Comparison of ENCODE assay signal across 18 cellular contexts in genomic region chr6:147040521-147040920, GRCh38.
"Had no signal": no experiment of that assay in that cellular context is flagged by ENCODE, and none has a peak within 500 bp of the region (broad histone marks: within the 10 kb centered on the region; RNA-seq: fewer than 3 reads in every experiment).

No MANE protein-coding gene starts in this region.

- H3K4me3 Mint-ChIP-seq: activated CD4-positive, alpha-beta memory T cell treated with anti-CD3 and anti-CD28 coated beads, Interleukin-2, amount 10 ng/mL, durations not matched to agents 7 days and 5 days; activated CD4-positive, alpha-beta T cell treated with anti-CD3 and anti-CD28 coated beads, Interleukin-2, amount 10 ng/mL, durations not matched to agents 24 days and 14 days; activated naive CD4-positive, alpha-beta T cell treated with anti-CD3 and anti-CD28 coated beads, Interleukin-2, amount 50 U/mL, for 24 hours; central memory CD8-positive, alpha-beta T cell; mesothelial cell of epicardium; nephron; stimulated activated memory B cell treated with anti-CD40 and anti-IgM and Interleukin-4, amounts not matched to agents 10 μg/mL and 1 μg/mL and 100 μg/mL, for 72 hours had no signal

- H3K4me1 Mint-ChIP-seq: activated CD4-positive, alpha-beta memory T cell treated with anti-CD3 and anti-CD28 coated beads, Interleukin-2, amount 10 ng/mL, durations not matched to agents 7 days and 5 days; activated CD4-positive, alpha-beta T cell treated with anti-CD3 and anti-CD28 coated beads, Interleukin-2, amount 10 ng/mL, durations not matched to agents 24 days and 14 days; activated naive CD4-positive, alpha-beta T cell treated with anti-CD3 and anti-CD28 coated beads, Interleukin-2, amount 50 U/mL, for 24 hours; central memory CD8-positive, alpha-beta T cell; stimulated activated memory B cell treated with anti-CD40 and anti-IgM and Interleukin-4, amounts not matched to agents 10 μg/mL and 1 μg/mL and 100 μg/mL, for 72 hours had no signal

- H3K27ac ChIP-seq: ascending aorta, colonic mucosa, foreskin keratinocyte, left lung, stomach, transverse colon had no signal

- H3K4me3 ChIP-seq: ascending aorta, colonic mucosa, left lung, stomach, transverse colon had no signal

- H3K36me3 Mint-ChIP-seq: activated naive CD4-positive, alpha-beta T cell treated with anti-CD3 and anti-CD28 coated beads, Interleukin-2, amount 50 U/mL, for 24 hours; stimulated activated memory B cell treated with anti-CD40 and anti-IgM and Interleukin-4, amounts not matched to agents 10 μg/mL and 1 μg/mL and 100 μg/mL, for 72 hours had no signal

- H3K4me1 ChIP-seq: ascending aorta, colonic mucosa, foreskin keratinocyte, left lung, stomach, transverse colon had no signal

- H3K27me3 Mint-ChIP-seq: activated CD4-positive, alpha-beta memory T cell treated with anti-CD3 and anti-CD28 coated beads, Interleukin-2, amount 10 ng/mL, durations not matched to agents 7 days and 5 days; activated naive CD4-positive, alpha-beta T cell treated with anti-CD3 and anti-CD28 coated beads, Interleukin-2, amount 50 U/mL, for 24 hours; stimulated activated memory B cell treated with anti-CD40 and anti-IgM and Interleukin-4, amounts not matched to agents 10 μg/mL and 1 μg/mL and 100 μg/mL, for 72 hours had no signal

- DNase-seq: activated CD4-positive, alpha-beta memory T cell treated with anti-CD3 and anti-CD28 coated beads, Interleukin-2, amount 10 ng/mL, durations not matched to agents 7 days and 5 days; activated CD4-positive, alpha-beta T cell treated with anti-CD3 and anti-CD28 coated beads, Interleukin-2, amount 10 ng/mL, durations not matched to agents 24 days and 14 days; activated gamma-delta T cell treated with Interleukin-2 at 50 U/mL for 16 hours; activated T-cell treated with anti-CD3 and anti-CD28 coated beads for 4 hours; colonic mucosa; foreskin keratinocyte; left lung; mammary epithelial cell; small intestine; stimulated activated CD4-positive, alpha-beta T cell treated with anti-CD3 and anti-CD28 coated beads, Interleukin-2, amount 100 ng/mL, for 24 hours; stomach; transverse colon had no signal

- H3K27ac Mint-ChIP-seq: activated CD4-positive, alpha-beta memory T cell treated with anti-CD3 and anti-CD28 coated beads, Interleukin-2, amount 10 ng/mL, durations not matched to agents 7 days and 5 days; activated CD4-positive, alpha-beta T cell treated with anti-CD3 and anti-CD28 coated beads, Interleukin-2, amount 10 ng/mL, durations not matched to agents 24 days and 14 days; activated naive CD4-positive, alpha-beta T cell treated with anti-CD3 and anti-CD28 coated beads, Interleukin-2, amount 50 U/mL, for 24 hours; mesothelial cell of epicardium; nephron; stimulated activated memory B cell treated with anti-CD40 and anti-IgM and Interleukin-4, amounts not matched to agents 10 μg/mL and 1 μg/mL and 100 μg/mL, for 72 hours had no signal

- H3K36me3 ChIP-seq: ascending aorta, colonic mucosa, left lung, stomach, transverse colon had no signal

- H3K27me3 ChIP-seq: ascending aorta, colonic mucosa, foreskin keratinocyte, left lung, stomach, transverse colon had no signal

- H3K9me3 ChIP-seq: colonic mucosa had no signal
